In the genomic region with DNA sequence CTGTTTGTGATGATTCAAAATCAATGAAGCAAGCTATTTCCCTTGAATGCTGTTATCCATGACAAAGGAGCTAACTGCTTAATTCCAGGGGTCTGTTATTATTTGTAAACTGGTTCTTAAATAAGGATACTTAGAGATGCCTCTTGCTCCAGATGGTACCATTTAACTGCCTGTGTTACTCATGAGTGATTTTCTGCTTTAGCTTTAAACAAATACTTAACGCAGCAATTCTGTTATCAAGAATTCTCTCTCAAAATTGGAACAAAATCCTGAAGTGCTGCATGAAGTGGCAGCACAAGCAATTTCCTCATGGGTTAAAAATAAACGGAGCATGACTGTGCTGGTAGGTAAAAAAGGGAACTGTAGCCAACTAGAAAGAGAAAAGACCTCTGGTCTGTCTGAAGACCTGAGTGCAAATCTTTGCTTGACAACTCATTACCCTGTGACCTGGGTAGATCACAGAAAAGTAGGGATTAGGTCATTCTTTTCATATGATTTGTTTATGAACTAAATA, we compare ENCODE assay signal across 9 cellular contexts.
A peak's percentile ranks its signal among the peaks of the same experiment; 100 is the strongest.
DNase-seq lines count a peak whose midpoint lies in the region; ATAC-seq, FAIRE-seq and TF ChIP-seq lines count a peak whose summit lies in the region.
"Had no signal": no experiment of that assay in that cellular context is flagged by ENCODE, and none has a peak within 500 bp of the region (broad histone marks: within the 10 kb centered on the region; RNA-seq: fewer than 3 reads in every experiment).

No MANE protein-coding gene starts in this region.

- no peaks in the 10 kb centered on the region for H3K27me3 ChIP-seq in hepatocyte

- H3K79me2 ChIP-seq in hepatocyte = no peaks in the 10 kb centered on the region

- 24% methylated on average over 2 of the region's 2 CpGs for WGBS in hepatocyte (ENCODE audit: low lambda C conversion rate, missing lambda C conversion rate)

- no peak overlapping the region for H3K27ac ChIP-seq in hepatocyte

- peaks cover 7% of the 10 kb centered on the region for H3K9me3 Mint-ChIP-seq in nephron

- H4K20me1 ChIP-seq in hepatocyte (ENCODE audit: insufficient read depth, poor library complexity, severe bottlenecking) = no peaks in the 10 kb centered on the region

- H3K4me1 ChIP-seq in hepatocyte (ENCODE audit: insufficient read depth) = no peaks in the 10 kb centered on the region

- TF ChIP-seq CTCF in nephron (IDR thresholded peaks at IDR 0.05; ENCODE audit: unreplicated experiment in 3 of 3) (no peak), hepatocyte (IDR thresholded peaks at IDR 0.05; ENCODE audit: poor library complexity) (no peak)

- H3K4me1 Mint-ChIP-seq in nephron = no peaks in the 10 kb centered on the region

- H3K4me3 Mint-ChIP-seq in nephron = no peak overlapping the region

- ATAC-seq in GM19438 (IDR thresholded peaks at IDR 0.05; ENCODE audit: low read depth, unreplicated experiment) (peak; percentile 93), HG03378 (IDR thresholded peaks at IDR 0.05; ENCODE audit: unreplicated experiment) (peak; percentile 97)

- in situ Hi-C loops in ACHN (cut with HindIII; ENCODE audit: low pct_ligation_motif_present, low pct_unique_long_range_greater_than_20kb, low sequenced_read_pairs) = no loop called here

- H3K4me2 ChIP-seq in hepatocyte = no peak overlapping the region

- no peak overlapping the region for H3K4me3 ChIP-seq in hepatocyte

- no peaks in the 10 kb centered on the region for H3K9me2 ChIP-seq in hepatocyte (replicated peaks; ENCODE audit: insufficient read depth)

- no peaks in the 10 kb centered on the region for H3K9me3 ChIP-seq in hepatocyte (ENCODE audit: low read depth)

- peaks cover 1% of the 10 kb centered on the region for H3K36me3 Mint-ChIP-seq in nephron (ENCODE audit: low read depth)

- no peaks in the 10 kb centered on the region for H3K36me3 ChIP-seq in hepatocyte (replicated peaks; ENCODE audit: insufficient read depth, low read depth)

- H3K27me3 Mint-ChIP-seq in nephron (ENCODE audit: low read depth) = no peaks in the 10 kb centered on the region

- H2AFZ ChIP-seq in hepatocyte = no peak overlapping the region

- peak; percentile 91 for FAIRE-seq in RCC 7860 (lab: Jason Lieb, UNC)

- peak; percentile 46 for DNase-seq in ACHN
- DNase-seq in RCC 7860 (ENCODE audit: low spot score) = peak; percentile 16
- no peak for DNase-seq in hepatocyte (ENCODE audit: low spot score)
- no peak for DNase-seq in HUDEP-2 (lab: John Stamatoyannopoulos, UW; ENCODE audit: unreplicated experiment in 76 of 76)
- no peak for DNase-seq in dermis blood vessel endothelial cell
- DNase-seq: left cardiac atrium had no signal

- H3K27ac Mint-ChIP-seq in nephron = peak overlapping the region in 2 of 3 experiments; percentile 66 to 80

Comparison
In these comparisons a context has a peak if more than half of its experiments do, and no peak if none do; other contexts are left out.
1. DNase-seq: peak in ACHN (single experiment) and RCC 7860 (single experiment); none in hepatocyte (single experiment), HUDEP-2 (0 of 76) and dermis blood vessel endothelial cell (single experiment).